In the genomic region with DNA sequence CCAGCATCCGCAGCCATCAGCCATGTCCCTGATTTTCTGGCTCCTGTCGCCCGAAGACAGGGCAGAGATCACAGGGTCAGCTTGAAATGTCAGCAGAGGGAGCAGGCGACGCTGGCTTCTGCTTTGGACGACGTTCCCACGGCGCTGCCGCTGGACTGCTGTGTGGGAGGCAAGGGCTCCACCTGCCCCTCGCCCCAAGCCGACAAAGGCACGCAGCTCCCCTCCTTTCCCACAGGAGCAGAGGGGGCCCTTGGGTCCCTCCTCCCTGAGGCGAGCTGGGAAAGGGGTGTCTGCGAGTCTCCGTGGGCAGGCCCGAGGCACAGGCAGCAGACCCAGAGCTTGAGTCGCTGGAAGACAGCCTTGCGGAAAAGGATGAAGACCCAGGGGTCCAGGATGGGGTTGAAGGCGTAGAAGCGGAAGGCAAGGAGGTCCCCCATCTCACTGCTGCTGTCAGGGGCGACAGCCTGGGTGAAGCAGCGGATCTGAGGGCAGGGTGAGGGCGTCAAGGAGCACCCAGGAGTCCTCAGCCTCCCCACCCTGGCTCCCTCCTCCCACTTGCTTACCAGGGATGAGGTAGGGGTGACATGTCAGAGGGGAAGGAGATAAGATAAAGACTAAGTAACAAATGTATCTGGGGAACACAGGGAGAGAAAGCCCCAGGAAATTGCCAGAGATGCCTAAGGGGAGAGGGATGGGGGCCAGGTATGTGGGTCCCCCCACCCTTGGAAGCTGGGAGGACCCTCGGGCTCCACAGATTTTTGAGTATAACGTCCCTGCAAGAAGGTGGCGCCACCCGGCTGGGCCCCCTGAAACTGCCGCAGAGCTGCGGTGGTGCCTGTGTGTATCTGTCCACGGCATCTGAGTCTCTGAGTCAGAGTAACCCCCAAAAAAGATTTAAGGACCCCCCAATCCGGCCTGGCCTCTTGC, we compare ENCODE assay signal across 10 cellular contexts. TPM values are rescaled to one million over a fixed set of nuclear protein-coding genes. Genes with fewer than 3 reads are reported as not detected.
DNase-seq lines count a peak whose midpoint lies in the region; ATAC-seq and TF ChIP-seq lines count a peak whose summit lies in the region.
"Had no signal": no experiment of that assay in that cellular context is flagged by ENCODE, and none has a peak within 500 bp of the region (broad histone marks: within the 10 kb centered on the region; RNA-seq: fewer than 3 reads in every experiment).

No MANE protein-coding gene starts in this region.

- H3K4me1 ChIP-seq in sigmoid colon, result peaks cover 0 to 78% (median 69%) of the 10 kb centered on the region in 4 donors

- intact Hi-C loops in sigmoid colon (cut with DNase I), result no loop called here

- no peaks in the 10 kb centered on the region for H3K27me3 Mint-ChIP-seq in activated CD4-positive, alpha-beta memory T cell treated with anti-CD3 and anti-CD28 coated beads, Interleukin-2, amount 10 ng/mL, durations not matched to agents 7 days and 5 days
- peaks cover 4% of the 10 kb centered on the region for H3K27me3 Mint-ChIP-seq in glutamatergic neuron (ENCODE audit: unreplicated experiment)

- TF ChIP-seq CTCF in GM10266 (IDR thresholded peaks at IDR 0.05; ENCODE audit: control insufficient read depth, insufficient read depth, low read depth, missing control alignments) (peak; percentile 20), glutamatergic neuron (IDR thresholded peaks at IDR 0.05; ENCODE audit: partially characterized antibody, unreplicated experiment) (no peak), sigmoid colon (IDR thresholded peaks at IDR 0.05) (no peak)

- no peaks in the 10 kb centered on the region for H3K27me3 ChIP-seq in sigmoid colon

- no peak for TF ChIP-seq EP300 in sigmoid colon (IDR thresholded peaks at IDR 0.05)

- H3K27ac ChIP-seq in sigmoid colon, result peak overlapping the region; percentile 74 to 83 (median 80)

- no peaks in the 10 kb centered on the region for H3K9me3 Mint-ChIP-seq in activated CD4-positive, alpha-beta memory T cell treated with anti-CD3 and anti-CD28 coated beads, Interleukin-2, amount 10 ng/mL, durations not matched to agents 7 days and 5 days
- peaks cover 2% of the 10 kb centered on the region for H3K9me3 Mint-ChIP-seq in glutamatergic neuron (ENCODE audit: unreplicated experiment)

- ATAC-seq in GM18498 (IDR thresholded peaks at IDR 0.05; ENCODE audit: unreplicated experiment) (no peak), GM21619 (IDR thresholded peaks at IDR 0.05; ENCODE audit: unreplicated experiment) (no peak)

- H3K4me3 ChIP-seq in sigmoid colon, result peak overlapping the region in 2 of 4 donors; percentile 15 to 27

- H3K4me3 Mint-ChIP-seq in activated CD4-positive, alpha-beta memory T cell treated with anti-CD3 and anti-CD28 coated beads, Interleukin-2, amount 10 ng/mL, durations not matched to agents 7 days and 5 days, result no peak overlapping the region
- H3K4me3 Mint-ChIP-seq in glutamatergic neuron (ENCODE audit: unreplicated experiment), result peak overlapping the region; percentile 78

- WGBS in sigmoid colon, 2 donors, result 62 to 70% methylated on average over 32 of the region's 32 CpGs

- no peaks in the 10 kb centered on the region for H3K36me3 ChIP-seq in sigmoid colon

- no peak for TF ChIP-seq POLR2A in sigmoid colon (IDR thresholded peaks at IDR 0.05)

- H3K27ac Mint-ChIP-seq in activated CD4-positive, alpha-beta memory T cell treated with anti-CD3 and anti-CD28 coated beads, Interleukin-2, amount 10 ng/mL, durations not matched to agents 7 days and 5 days, result peak overlapping the region; percentile 21
- peak overlapping the region; percentile 89 for H3K27ac Mint-ChIP-seq in glutamatergic neuron (ENCODE audit: unreplicated experiment)

- peaks cover 63% of the 10 kb centered on the region for H3K4me1 Mint-ChIP-seq in activated CD4-positive, alpha-beta memory T cell treated with anti-CD3 and anti-CD28 coated beads, Interleukin-2, amount 10 ng/mL, durations not matched to agents 7 days and 5 days
- H3K4me1 Mint-ChIP-seq in glutamatergic neuron (ENCODE audit: low read depth, unreplicated experiment), result peaks cover 23% of the 10 kb centered on the region

- no peaks in the 10 kb centered on the region for H3K9me3 ChIP-seq in sigmoid colon

- POLR2A ChIA-PET in activated CD4-positive, alpha-beta memory T cell treated with anti-CD3 and anti-CD28 coated beads, Interleukin-2, amount 10 ng/mL, durations not matched to agents 7 days and 5 days (lab: Charles Lee), result interaction anchor here (0.5 to 2.5 kb wide), 3 partner anchors 12 to 483 kb away, joined by 3 to 6 read pairs (median 5); no protein-coding TSS in a partner anchor

- H3K36me3 Mint-ChIP-seq in activated CD4-positive, alpha-beta memory T cell treated with anti-CD3 and anti-CD28 coated beads, Interleukin-2, amount 10 ng/mL, durations not matched to agents 7 days and 5 days (ENCODE audit: low read depth), result no peaks in the 10 kb centered on the region
- H3K36me3 Mint-ChIP-seq in glutamatergic neuron (ENCODE audit: unreplicated experiment), result no peaks in the 10 kb centered on the region

- CTCF ChIA-PET in activated CD4-positive, alpha-beta memory T cell treated with anti-CD3 and anti-CD28 coated beads, Interleukin-2, amount 10 ng/mL, durations not matched to agents 7 days and 5 days (lab: Charles Lee), result interaction anchor here (1.1 to 3.7 kb wide), 2 partner anchors 9 to 12 kb away, joined by 3 to 10 read pairs; no protein-coding TSS in a partner anchor

- DNase-seq in GM10266 (ENCODE audit: extremely low spot score) (no peak), glutamatergic neuron (no peak), sigmoid colon (no peak), NCI-H2029 treated with DMSO at 0.1 percent for 48 hours (lab: John Stamatoyannopoulos, UW) (no peak)
- DNase-seq in activated CD4-positive, alpha-beta memory T cell treated with anti-CD3 and anti-CD28 coated beads, Interleukin-2, amount 10 ng/mL, durations not matched to agents 7 days and 5 days, result no peak
- DNase-seq in activated effector memory CD4-positive, alpha-beta T cell treated with Interleukin-2 at 50 U/mL for 16 hours, result no peak
- DNase-seq: activated effector memory CD4-positive, alpha-beta T cell treated with anti-CD3 and anti-CD28 coated beads, Interleukin-2, amount 50 U/mL, for 16 hours; Karpas-422 had no signal

RNA-seq across cellular contexts. Expression of a gene that starts 3.4 kb away (rescaled TPM):
- 1 to 10 TPM; 5.3 to 5.6 TPM for total RNA-seq in activated CD4-positive, alpha-beta memory T cell treated with anti-CD3 and anti-CD28 coated beads, Interleukin-2, amount 10 ng/mL, durations not matched to agents 7 days and 5 days
- total RNA-seq in glutamatergic neuron (ENCODE audit: unreplicated experiment) (0.27 TPM), sigmoid colon (1 to 10 TPM; 2.0 to 5.8 (median 3.5) TPM)
- polyA plus RNA-seq in sigmoid colon, result 1 to 10 TPM in 1 of 3 donors, under 1 TPM in 1, not detected in 1; 0.60 to 4.4 TPM

RNA-seq across cellular contexts. Expression of a gene that starts 14.5 kb away (rescaled TPM):
- total RNA-seq in activated CD4-positive, alpha-beta memory T cell treated with anti-CD3 and anti-CD28 coated beads, Interleukin-2, amount 10 ng/mL, durations not matched to agents 7 days and 5 days, result 1 to 10 TPM; 3.1 to 3.4 TPM
- total RNA-seq in glutamatergic neuron (ENCODE audit: unreplicated experiment) (54.6 TPM), sigmoid colon (not detected)
- not detected for polyA plus RNA-seq in sigmoid colon

RNA-seq across cellular contexts. Expression of a gene that starts 20.3 kb away (rescaled TPM):
- total RNA-seq in activated CD4-positive, alpha-beta memory T cell treated with anti-CD3 and anti-CD28 coated beads, Interleukin-2, amount 10 ng/mL, durations not matched to agents 7 days and 5 days, result 100 to 1,000 TPM; 446 to 465 TPM
- total RNA-seq in glutamatergic neuron (ENCODE audit: unreplicated experiment) (845 TPM), sigmoid colon (100 to 1,000 TPM; 127 to 183 (median 159) TPM)
- polyA plus RNA-seq in sigmoid colon, result 100 to 1,000 TPM; 210 to 375 (median 281) TPM

RNA-seq across cellular contexts. Expression of a gene that starts 39.5 kb away (rescaled TPM):
- total RNA-seq in activated CD4-positive, alpha-beta memory T cell treated with anti-CD3 and anti-CD28 coated beads, Interleukin-2, amount 10 ng/mL, durations not matched to agents 7 days and 5 days, result under 1 TPM; 0.15 to 0.20 TPM
- 55.1 TPM for total RNA-seq in glutamatergic neuron (ENCODE audit: unreplicated experiment)
- 10 to 100 TPM; 23.7 to 87.2 (median 48.6) TPM for total RNA-seq in sigmoid colon
- polyA plus RNA-seq in sigmoid colon, result 1 to 10 TPM in 2 of 3 donors, under 1 TPM in 1; 0.46 to 2.9 (median 1.8) TPM

Comparison
In these comparisons a context has a peak if more than half of its experiments do, and no peak if none do; other contexts are left out.
1. RNA of a gene that starts 14.5 kb away (total RNA-seq): 54.6 TPM in glutamatergic neuron (single experiment); 3.1 to 3.4 TPM in activated CD4-positive, alpha-beta memory T cell treated with anti-CD3 and anti-CD28 coated beads, Interleukin-2, amount 10 ng/mL, durations not matched to agents 7 days and 5 days and not detected in sigmoid colon; every median in the first group is over 10 times any median in the second.